1 cellular context compared by ENCODE assay signal in genomic region chr12:20548592-20548991, GRCh38.
TF ChIP-seq lines count a peak whose summit lies in the region.

No MANE protein-coding gene starts in this region.

TF ChIP-seq in A549, 52 proteins besides CTCF, POLR2A, EP300 and RAD21 (continued from another document):
- TF ChIP-seq ESRRA (IDR thresholded peaks at IDR 0.05; ENCODE audit: borderline replicate concordance, low read length): no peak
- no peak for TF ChIP-seq HDAC2 (IDR thresholded peaks at IDR 0.05)
- no peak for TF ChIP-seq MAZ (IDR thresholded peaks at IDR 0.05; ENCODE audit: borderline replicate concordance, low read depth, low read length)
- TF ChIP-seq HMGXB4 (CRISPR knock-in tag; IDR thresholded peaks at IDR 0.05; ENCODE audit: borderline replicate concordance): no peak
- TF ChIP-seq ZC3H11A (IDR thresholded peaks at IDR 0.05): no peak
